Comparison of ENCODE assay signal across 7 cellular contexts in genomic region chr7:123494193-123494796, GRCh38. TPM values are rescaled to one million over a fixed set of nuclear protein-coding genes. Genes with fewer than 3 reads are reported as not detected.
A peak's percentile ranks its signal among the peaks of the same experiment; 100 is the strongest.
DNase-seq lines count a peak whose midpoint lies in the region; ATAC-seq, FAIRE-seq and TF ChIP-seq lines count a peak whose summit lies in the region.

No MANE protein-coding gene starts in this region.

- TF ChIP-seq RAD21 in IMR-90 (IDR thresholded peaks at IDR 0.05; ENCODE audit: low read length) = peak; percentile 66

- H2BK20ac ChIP-seq in IMR-90 (ENCODE audit: low read depth, low read length) = no peak overlapping the region

- DNase-seq in D721Med (ENCODE audit: insufficient read length, low spot score) (no peak), IMR-90 (peak; percentile 27), RWPE2 (ENCODE audit: low spot score) (no peak), coronary artery (ENCODE audit: low spot score) (no peak), myocyte (ENCODE audit: low read depth) (peak; percentile 75), H4 (ENCODE audit: low spot score) (no peak)

- TF ChIP-seq POLR2A in IMR-90 (IDR thresholded peaks at IDR 0.05; ENCODE audit: low read depth, low read length) = no peak

- no peak for FAIRE-seq in D721Med (lab: Jason Lieb, UNC)

- H3K4ac ChIP-seq in IMR-90 (ENCODE audit: low read depth, low read length) = no peak overlapping the region

- H3K79me1 ChIP-seq in IMR-90 (ENCODE audit: low read depth in 1 of 2, low read length in 2 of 2) = no peaks in the 10 kb centered on the region

- intact Hi-C loops in IMR-90 (cut with micrococcal nuclease) = loop anchor here (2.0 to 10.0 kb wide), 4 partner anchors 43 to 378 kb away; no protein-coding TSS in a partner anchor

- no peak overlapping the region for H3K14ac ChIP-seq in IMR-90 (replicated peaks; ENCODE audit: low read depth, low read length)

- dilution Hi-C loops in IMR-90 (cut with HindIII; ENCODE audit: low sequenced_read_pairs, unreplicated experiment) = no loop called here

- TF ChIP-seq CTCF in D721Med (IDR thresholded peaks at IDR 0.05; ENCODE audit: insufficient read depth, missing control alignments) (peak; percentile 88), IMR-90 (conservative IDR thresholded peaks at IDR 0.05; ENCODE audit: low read depth, low read length) (peak; percentile 71), RWPE2 (IDR thresholded peaks at IDR 0.05; ENCODE audit: poor library complexity, severe bottlenecking) (peak; percentile 93), coronary artery (IDR thresholded peaks at IDR 0.05) (peak; percentile 51)

- peak; percentile 59 for ATAC-seq in GM18909 (IDR thresholded peaks at IDR 0.05; ENCODE audit: poor library complexity, unreplicated experiment)
- no peak for ATAC-seq in IMR-90 (ENCODE audit: low read depth)
- no peak for ATAC-seq in RWPE2 (ENCODE audit: low read depth)

- no CpG with 5 or more reads among the region's 3 CpGs for WGBS in IMR-90 (ENCODE audit: extremely low coverage in 2 of 2, insufficient read length in 1 of 2), 2 experiments

- no peak overlapping the region for H2AK5ac ChIP-seq in IMR-90 (ENCODE audit: low read depth, low read length)

- no TSS peak for BruUV-seq in IMR-90 (replicated peaks; lab: Mats Ljungman, UMichigan)

- no peak overlapping the region for H2BK15ac ChIP-seq in IMR-90 (ENCODE audit: low read depth, low read length)

- H3K27me3 ChIP-seq in IMR-90 (ENCODE audit: control insufficient read depth, insufficient read depth, low read length) (no peaks in the 10 kb centered on the region), RWPE2 (ENCODE audit: insufficient read depth, poor library complexity, severe bottlenecking) (no peaks in the 10 kb centered on the region)

- H3K27ac ChIP-seq in IMR-90 (ENCODE audit: insufficient read depth, low read length) (no peak overlapping the region), RWPE2 (ENCODE audit: poor library complexity, severe bottlenecking) (no peak overlapping the region), coronary artery (no peak overlapping the region)

- POLR2A ChIA-PET in IMR-90 (lab: Charles Lee; ENCODE audit: unreplicated experiment) = no interaction called here

- H4K5ac ChIP-seq in IMR-90 (ENCODE audit: low read depth, low read length) = no peak overlapping the region

- H3K9me3 ChIP-seq in IMR-90 (ENCODE audit: control insufficient read depth, insufficient read depth, low read length) (no peaks in the 10 kb centered on the region), RWPE2 (ENCODE audit: severe bottlenecking) (no peaks in the 10 kb centered on the region)

- CTCF ChIA-PET in IMR-90 (lab: Yijun Ruan, JAX) = interaction anchor here (0.6 to 1.7 kb wide), 5 partner anchors 14 to 532 kb away, joined by 3 to 8 read pairs (median 4); no protein-coding TSS in a partner anchor

- no peak overlapping the region for H3K18ac ChIP-seq in IMR-90 (ENCODE audit: low read depth, low read length)

- no peak overlapping the region for H3K23ac ChIP-seq in IMR-90 (ENCODE audit: low read depth, low read length)

- no peak overlapping the region for H3K4me2 ChIP-seq in IMR-90 (ENCODE audit: low read depth, low read length)

- no peak overlapping the region for H4K91ac ChIP-seq in IMR-90 (ENCODE audit: insufficient read depth, low read depth, low read length)

- in situ Hi-C loops in IMR-90 (cut with MboI; ENCODE audit: low sequenced_read_pairs) = no loop called here

- H3K56ac ChIP-seq in IMR-90 (ENCODE audit: extremely low read depth, insufficient read depth, low read length) = no peak overlapping the region

- no peaks in the 10 kb centered on the region for H3K36me3 ChIP-seq in IMR-90 (ENCODE audit: control insufficient read depth, insufficient read depth, low read length)
- H3K36me3 ChIP-seq in RWPE2 (ENCODE audit: low read depth) = no peaks in the 10 kb centered on the region

- no peak overlapping the region for H2AFZ ChIP-seq in IMR-90 (replicated peaks; ENCODE audit: low read length, poor library complexity)

- H2BK5ac ChIP-seq in IMR-90 (ENCODE audit: low read depth, low read length, poor library complexity, severe bottlenecking) = no peak overlapping the region

- no peak overlapping the region for H4K8ac ChIP-seq in IMR-90 (ENCODE audit: low read depth in 2 of 2, low read length in 2 of 2)

- no peak overlapping the region for H2BK120ac ChIP-seq in IMR-90 (ENCODE audit: low read depth, low read length)

- H4K20me1 ChIP-seq in IMR-90 (ENCODE audit: insufficient read depth, low read length) = no peaks in the 10 kb centered on the region

- H3K9me1 ChIP-seq in IMR-90 (ENCODE audit: insufficient read depth, low read length) = no peaks in the 10 kb centered on the region

- no peaks in the 10 kb centered on the region for H3K4me1 ChIP-seq in IMR-90 (ENCODE audit: control insufficient read depth, insufficient read depth, low read length)
- peaks cover 3% of the 10 kb centered on the region for H3K4me1 ChIP-seq in RWPE2 (ENCODE audit: insufficient read depth, poor library complexity, severe bottlenecking)

- H2AK9ac ChIP-seq in IMR-90 (replicated peaks; ENCODE audit: low read depth, low read length, poor library complexity) = no peak overlapping the region

- H3K4me3 ChIP-seq in IMR-90 (ENCODE audit: insufficient read depth, low read depth, low read length) (no peak overlapping the region), RWPE2 (ENCODE audit: severe bottlenecking) (no peak overlapping the region), coronary artery (no peak overlapping the region)

- H3K9ac ChIP-seq in IMR-90 (ENCODE audit: low read depth, low read length) = no peak overlapping the region

TF ChIP-seq in IMR-90, 13 proteins besides CTCF, POLR2A, EP300 and RAD21:
- no peak for TF ChIP-seq RCOR1 (IDR thresholded peaks at IDR 0.05; ENCODE audit: insufficient replicate concordance, low read length)
- peak; percentile 44 for TF ChIP-seq SMC3 (IDR thresholded peaks at IDR 0.05; ENCODE audit: low read depth, low read length)
- no peak for TF ChIP-seq RFX5 (IDR thresholded peaks at IDR 0.05; ENCODE audit: low read depth, low read length)

RNA-seq across cellular contexts. Expression of gene IQUB, which starts 40.1 kb away (rescaled TPM):
- total RNA-seq in IMR-90 (2012; rRNA removed) = 0.18 and 0.28 TPM in 2 replicates
- 0.05 and 0.06 TPM in 2 replicates for polyA plus RNA-seq in IMR-90 (2012; rRNA removed)
- polyA plus RNA-seq in IMR-90 (2012; cell fraction: cytosol; rRNA removed) = 0.01 TPM in 2 replicates
- 0.02 and 0.11 TPM in 2 replicates for polyA plus RNA-seq in IMR-90 (2012; cell fraction: nucleus; rRNA removed; ENCODE audit: low replicate concordance)
- 0.99 and 1.1 TPM in 2 replicates for total RNA-seq in myocyte
- polyA plus RNA-seq in myocyte (2012) = 0.38 TPM
- total RNA-seq in H4 (2014; rRNA removed; shearing (Covaris generic)) = 0.08 TPM in 1 of 2 replicates, not detected in the other

Comparison
In these comparisons a context has a peak if more than half of its experiments do, and no peak if none do; other contexts are left out.
1. DNase-seq: peak in IMR-90 (single experiment) and myocyte (single experiment); none in D721Med (single experiment), RWPE2 (single experiment), coronary artery (single experiment) and H4 (single experiment).
2. Peak in every context shown above with its lines, with median percentiles within 50 percentile points of each other: CTCF ChIP-seq.